Comparison of ENCODE assay signal across 8 cellular contexts in the genomic region with DNA sequence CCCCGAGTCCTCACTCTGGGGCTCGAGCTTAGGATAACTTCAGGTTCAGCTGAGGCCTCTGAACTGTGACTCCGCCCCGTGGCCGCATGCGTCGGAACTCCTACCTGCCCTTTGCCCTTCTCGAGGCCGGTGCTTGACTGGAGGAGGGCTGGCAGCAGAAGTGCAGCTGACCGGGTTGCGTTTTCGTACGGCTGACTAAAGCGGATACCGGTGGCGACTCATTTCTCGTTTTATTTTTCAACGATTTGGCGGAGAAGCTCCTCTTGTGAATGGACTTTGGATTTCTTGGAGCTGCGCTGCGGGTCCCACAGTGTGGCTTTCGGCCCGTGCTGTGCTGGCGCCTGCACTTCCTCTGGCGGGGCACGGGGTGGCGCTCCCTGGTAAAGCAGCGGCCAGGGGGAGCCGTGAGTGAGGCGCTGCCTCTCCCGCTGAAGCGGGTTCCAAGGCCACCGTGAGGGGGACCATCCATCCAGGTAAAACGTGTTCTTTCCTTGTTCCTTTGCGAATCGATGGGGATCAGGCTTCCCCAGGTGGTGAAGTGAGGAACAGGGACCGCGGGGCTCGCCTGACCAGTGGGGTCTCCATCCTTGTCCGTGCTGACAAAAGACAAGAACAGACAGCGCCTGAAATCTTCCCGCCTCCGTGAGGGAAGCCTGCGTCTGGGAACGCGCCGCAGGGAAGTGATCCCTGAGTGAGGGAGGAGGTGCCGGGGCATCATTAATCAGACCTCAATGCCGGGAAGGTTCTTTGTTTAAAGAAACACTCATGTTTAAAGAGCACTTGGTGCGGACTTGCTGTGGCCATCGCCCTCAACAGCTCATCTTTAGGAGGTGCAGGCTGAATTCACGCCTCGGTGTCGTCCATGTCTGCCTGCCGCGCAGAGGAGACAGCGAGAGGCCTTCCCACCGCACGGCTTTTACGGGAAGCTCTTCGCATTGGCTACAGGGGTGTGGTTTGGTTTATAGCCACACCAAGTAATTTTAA. TPM values are rescaled to one million over a fixed set of nuclear protein-coding genes. Genes with fewer than 3 reads are reported as not detected.
DNase-seq lines count a peak whose midpoint lies in the region; ATAC-seq and TF ChIP-seq lines count a peak whose summit lies in the region.

No MANE protein-coding gene starts in this region.

- H3K4me1 Mint-ChIP-seq in chondrocyte (ENCODE audit: low read depth): peaks cover 26% of the 10 kb centered on the region

- no peaks in the 10 kb centered on the region for H3K27me3 Mint-ChIP-seq in chondrocyte (ENCODE audit: low read depth)

- intact Hi-C loops in left colon (cut with DNase I, micrococcal nuclease): loop anchor here in 1 of 2 donors (10.0 kb wide), 1 partner anchor 735 kb away; no protein-coding TSS in a partner anchor

- no peaks in the 10 kb centered on the region for H3K9me3 Mint-ChIP-seq in chondrocyte (ENCODE audit: low read depth)

- DNase-seq in AG08395 (ENCODE audit: low spot score): peak; percentile 91
- peak; percentile 50 for DNase-seq in NCI-H226
- peak; percentile 59 for DNase-seq in activated CD4-positive, alpha-beta T cell treated with anti-CD3 and anti-CD28 coated beads for 1 hour
- DNase-seq in chondrocyte (ENCODE audit: low spot score): no peak
- peak; percentile 67 to 80 for DNase-seq in left colon
- peak; percentile 65 for DNase-seq in stimulated activated CD4-positive, alpha-beta T cell treated with anti-CD3 and anti-CD28 coated beads, Interleukin-1b, Interleukin-23, amount 100 ng/mL, for 4 hours (ENCODE audit: low read depth in 2 of 2)

- peak; percentile 97 for ATAC-seq in GM18907 (IDR thresholded peaks at IDR 0.05; ENCODE audit: unreplicated experiment)
- peak; percentile 97 for ATAC-seq in HG03175 (IDR thresholded peaks at IDR 0.05; ENCODE audit: unreplicated experiment)
- ATAC-seq in left colon: peak; percentile 95

- H3K27ac Mint-ChIP-seq in chondrocyte (ENCODE audit: unreplicated experiment): peak overlapping the region; percentile 55

- H3K36me3 Mint-ChIP-seq in chondrocyte (ENCODE audit: low read depth): no peaks in the 10 kb centered on the region

- TF ChIP-seq CTCF in chondrocyte (IDR thresholded peaks at IDR 0.05): peak; percentile 99

- H3K4me3 Mint-ChIP-seq in chondrocyte (ENCODE audit: unreplicated experiment): peak overlapping the region; percentile 75

RNA-seq across cellular contexts. Expression of gene ERMARD, which starts 38.8 kb away (rescaled TPM):
- total RNA-seq in chondrocyte: 26.1 to 35.2 TPM (median 27.4 TPM) in 3 replicates
- 10 to 100 TPM; 15.3 to 16.9 TPM for total RNA-seq in left colon

RNA-seq across cellular contexts. Expression of gene DYNLT2, which starts 38.9 kb away (rescaled TPM):
- 0.64 to 1.4 TPM (median 0.85 TPM) in 3 replicates for total RNA-seq in chondrocyte
- total RNA-seq in left colon: 1 to 10 TPM; 1.3 to 1.6 TPM
